8 cellular contexts compared by ENCODE assay signal in genomic region chr3:4416961-4417360, GRCh38. TPM values are rescaled to one million over a fixed set of nuclear protein-coding genes. Genes with fewer than 3 reads are reported as not detected.
DNase-seq lines count a peak whose midpoint lies in the region; ATAC-seq, FAIRE-seq and TF ChIP-seq lines count a peak whose summit lies in the region.

No MANE protein-coding gene starts in this region.

- peak overlapping the region; percentile 44 for H3K4me2 ChIP-seq in astrocyte (ENCODE audit: low read length)

- H3K4me3 ChIP-seq in AG04450 (ENCODE audit: low read depth, low read length) (no peak overlapping the region), astrocyte (ENCODE audit: insufficient read depth, low read depth, low read length) (no peak overlapping the region)

- DNase-seq in AG04450 (ENCODE audit: low read depth, low spot score) (peak; percentile 53), HCEC 1CT (peak; percentile 97), astrocyte (ENCODE audit: low read depth) (peak; percentile 87), left ventricle myocardium superior (no peak), OCI-M1 (lab: John Stamatoyannopoulos, UW) (no peak), NOMO-1 treated with dmso at 0.1 percent for 144 hours (lab: John Stamatoyannopoulos, UW; ENCODE audit: unreplicated experiment) (no peak)

- POLR2A ChIA-PET in AG04450 (lab: Yijun Ruan, JAX): no interaction called here

- no peaks in the 10 kb centered on the region for H3K27me3 Mint-ChIP-seq in astrocyte (ENCODE audit: low read depth, unreplicated experiment)

- no peak for TF ChIP-seq CTCF in AG04450 (IDR thresholded peaks at IDR 0.05; ENCODE audit: low read depth, low read length)
- no peak for TF ChIP-seq CTCF in astrocyte (IDR thresholded peaks at IDR 0.05; ENCODE audit: insufficient read depth, low read depth, low read length)

- peaks cover 8% of the 10 kb centered on the region for H3K4me1 Mint-ChIP-seq in astrocyte (ENCODE audit: low read depth, unreplicated experiment)

- no peak overlapping the region for H3K4me3 Mint-ChIP-seq in astrocyte (ENCODE audit: unreplicated experiment)

- H3K36me3 ChIP-seq in astrocyte (ENCODE audit: insufficient read depth, low read length): no peaks in the 10 kb centered on the region

- H3K79me2 ChIP-seq in astrocyte (ENCODE audit: insufficient read depth, low read length): no peaks in the 10 kb centered on the region

- H3K9me3 ChIP-seq in AG04450 (ENCODE audit: control insufficient read depth, insufficient read depth, low read length) (no peaks in the 10 kb centered on the region), astrocyte (ENCODE audit: insufficient read depth, low read depth, low read length) (no peaks in the 10 kb centered on the region)

- no peaks in the 10 kb centered on the region for H3K36me3 Mint-ChIP-seq in astrocyte (ENCODE audit: low read depth, unreplicated experiment)

- H3K27me3 ChIP-seq in AG04450 (ENCODE audit: control insufficient read depth, insufficient read depth, low read length) (no peaks in the 10 kb centered on the region), astrocyte (ENCODE audit: insufficient read depth, low read length) (no peaks in the 10 kb centered on the region)

- FAIRE-seq in astrocyte (lab: Jason Lieb, UNC): peak; percentile 20

- H3K4me1 ChIP-seq in astrocyte (ENCODE audit: insufficient read depth, low read length): peaks cover 15% of the 10 kb centered on the region

- CTCF ChIA-PET in AG04450 (lab: Charles Lee): no interaction called here

- H3K9ac ChIP-seq in astrocyte (ENCODE audit: low read length): no peak overlapping the region

- no peak overlapping the region for H2AFZ ChIP-seq in astrocyte (ENCODE audit: low read depth, low read length)

- H3K27ac Mint-ChIP-seq in astrocyte (ENCODE audit: unreplicated experiment): no peak overlapping the region

- H4K20me1 ChIP-seq in astrocyte (ENCODE audit: insufficient read depth, low read length): no peaks in the 10 kb centered on the region

- H3K27ac ChIP-seq in AG04450 (ENCODE audit: low read depth, low read length) (peak overlapping the region; percentile 31), astrocyte (ENCODE audit: low read depth, low read length) (peak overlapping the region; percentile 52)

- intact Hi-C loops in left ventricle myocardium superior (cut with micrococcal nuclease): no loop called here

- ATAC-seq in left ventricle myocardium superior: peak; percentile 40
- no peak for ATAC-seq in HG02870 (IDR thresholded peaks at IDR 0.05; ENCODE audit: unreplicated experiment)
- ATAC-seq in HG03108 (IDR thresholded peaks at IDR 0.05; ENCODE audit: unreplicated experiment): no peak

- no peaks in the 10 kb centered on the region for H3K9me3 Mint-ChIP-seq in astrocyte (ENCODE audit: unreplicated experiment)

RNA-seq across cellular contexts. Expression of gene SUMF1, which starts 50.1 kb away (rescaled TPM):
- polyA plus RNA-seq in AG04450 (2011; rRNA removed): 46.5 and 51.4 TPM in 2 replicates
- polyA minus RNA-seq in AG04450 (2011; rRNA and poly(A)+ RNA removed): 29.4 and 31.3 TPM in 2 replicates
- 17.4 and 22.2 TPM in 2 replicates for total RNA-seq in astrocyte
- 6.8 TPM for total RNA-seq in left ventricle myocardium superior

Comparison
In these comparisons a context has a peak if more than half of its experiments do, and no peak if none do; other contexts are left out.
1. DNase-seq: peak in AG04450 (single experiment), HCEC 1CT (single experiment) and astrocyte (single experiment); none in left ventricle myocardium superior (single experiment), OCI-M1 (single experiment) and NOMO-1 treated with dmso at 0.1 percent for 144 hours (single experiment).